5 cellular contexts compared by ENCODE assay signal in the genomic region with DNA sequence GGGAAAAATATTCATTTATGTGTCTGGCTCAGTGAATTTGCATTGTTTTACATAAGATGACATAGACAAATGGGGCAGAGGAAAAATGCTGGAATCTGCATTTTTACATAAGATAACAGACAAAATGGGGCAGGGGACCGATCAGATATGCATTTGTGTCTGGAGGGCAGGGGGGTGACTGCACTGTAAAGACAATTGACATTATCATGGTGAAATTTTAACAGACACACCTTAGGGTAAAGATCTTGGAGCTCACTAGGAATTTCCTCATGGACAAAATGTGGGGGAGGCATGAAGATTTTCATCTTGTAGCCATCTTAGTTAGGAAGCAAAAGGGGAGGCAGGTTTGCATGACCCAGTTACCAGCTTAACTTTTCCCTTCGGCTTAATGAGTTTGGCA. TPM values are rescaled to one million over a fixed set of nuclear protein-coding genes. Genes with fewer than 3 reads are reported as not detected.
"Had no signal": no experiment of that assay in that cellular context is flagged by ENCODE, and none has a peak within 500 bp of the region (broad histone marks: within the 10 kb centered on the region; RNA-seq: fewer than 3 reads in every experiment).

No MANE protein-coding gene starts in this region.

RNA-seq across cellular contexts. Expression of a gene that starts 51.4 kb away (rescaled TPM):
- total RNA-seq: ascending aorta, body of pancreas, bronchial epithelial cell, cerebellum had no signal
- polyA plus RNA-seq: cardiac muscle cell had no signal
